8 cellular contexts compared by ENCODE assay signal in the genomic region with DNA sequence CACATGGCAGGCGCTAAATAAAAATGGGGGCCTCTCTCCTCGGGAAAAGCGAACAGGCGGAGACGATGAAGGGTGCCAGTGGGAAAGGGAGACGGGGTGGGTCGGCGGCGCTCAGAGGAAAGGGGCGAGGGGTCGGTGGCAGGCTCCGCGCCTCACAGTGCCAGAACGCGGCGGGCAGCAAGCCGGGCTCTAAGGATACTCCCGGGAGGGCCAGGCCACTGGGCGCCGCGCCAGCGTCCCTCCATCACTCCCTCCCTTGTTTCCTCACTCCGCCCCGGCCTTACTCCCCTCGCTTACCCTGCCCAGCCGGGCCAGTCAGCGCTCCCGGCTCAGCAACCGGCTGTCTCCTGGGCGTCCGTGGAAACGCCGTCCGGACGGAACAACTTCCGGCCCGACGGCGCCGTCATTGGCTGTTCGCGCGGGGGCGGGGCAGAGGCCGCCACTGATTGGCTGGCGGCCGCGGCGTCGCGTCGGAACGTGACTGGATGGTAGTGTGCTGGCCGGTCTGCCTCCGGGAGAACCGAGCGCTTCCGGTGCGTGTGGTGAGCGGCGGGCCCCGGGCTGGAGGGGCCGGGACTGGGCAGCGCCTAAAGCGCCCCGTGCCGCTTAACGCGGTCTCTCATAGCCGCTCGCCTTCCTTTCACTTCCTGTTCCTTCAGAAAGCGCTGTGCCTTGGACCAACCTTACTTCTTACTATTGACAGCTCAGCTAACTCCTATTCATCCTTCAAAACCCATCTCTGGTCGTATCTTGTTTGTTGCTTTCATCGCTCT. TPM values are rescaled to one million over a fixed set of nuclear protein-coding genes. Genes with fewer than 3 reads are reported as not detected.
A peak's percentile ranks its signal among the peaks of the same experiment; 100 is the strongest.
DNase-seq lines count a peak whose midpoint lies in the region; ATAC-seq and TF ChIP-seq lines count a peak whose summit lies in the region.

A gene (plus strand): TSS at position 523 of the 773 bp plus-strand sequence.

- peaks cover 4% of the 10 kb centered on the region for H3K4me1 ChIP-seq in prostate gland (replicated peaks)
- no peaks in the 10 kb centered on the region for H3K4me1 ChIP-seq in urinary bladder (ENCODE audit: insufficient read depth)

- peak; percentile 75 for DNase-seq in NCI-H146 treated with DMSO at 0.1 percent for 48 hours (lab: John Stamatoyannopoulos, UW; ENCODE audit: unreplicated experiment)
- DNase-seq in T-helper 1 cell = peak; percentile 82 to 96 (median 87)
- DNase-seq in amniotic epithelial cell (ENCODE audit: low read depth) = peak; percentile 94
- DNase-seq in left cardiac atrium = peak; percentile 96
- peak; percentile 88 for DNase-seq in prostate gland (ENCODE audit: low spot score)

- WGBS in prostate gland = under 1% methylated on average over 67 of the region's 74 CpGs
- under 1% methylated on average over 74 of the region's 74 CpGs for WGBS in urinary bladder

- no peaks in the 10 kb centered on the region for H3K9me3 ChIP-seq in prostate gland

- H3K27me3 ChIP-seq in prostate gland (replicated peaks; ENCODE audit: insufficient read depth) = no peaks in the 10 kb centered on the region

- H3K36me3 ChIP-seq in prostate gland (no peaks in the 10 kb centered on the region), urinary bladder (ENCODE audit: insufficient read depth) (no peaks in the 10 kb centered on the region)

- peak within 1 kb of the TSS; percentile 74 to 78 for H3K27ac ChIP-seq in prostate gland
- peak within 1 kb of the TSS; percentile 82 for H3K27ac ChIP-seq in urinary bladder (ENCODE audit: low read depth)

- peak within 1 kb of the TSS; percentile 64 to 71 for H3K4me3 ChIP-seq in prostate gland
- peak within 1 kb of the TSS; percentile 66 for H3K4me3 ChIP-seq in urinary bladder (ENCODE audit: low read depth, low read length)

- peak; percentile 82 for TF ChIP-seq POLR2A in GM15510 (IDR thresholded peaks at IDR 0.05; ENCODE audit: borderline replicate concordance, extremely low read depth, insufficient read length)
- peak; percentile 58 for TF ChIP-seq POLR2A in prostate gland (IDR thresholded peaks at IDR 0.05)

- TF ChIP-seq CTCF in prostate gland (IDR thresholded peaks at IDR 0.05) = peak in 3 of 4 experiments; percentile 14 to 39 (median 18)

- peak; percentile 68 for ATAC-seq in HG02884 (IDR thresholded peaks at IDR 0.05; ENCODE audit: unreplicated experiment)
- ATAC-seq in left cardiac atrium = peak; percentile 95 to 97

- intact Hi-C loops in left cardiac atrium (cut with DNase I) = loop anchor here (5.0 to 10.0 kb wide), 2 partner anchors 71 to 74 kb away; a partner anchor contains a TSS
- intact Hi-C loops in prostate gland (cut with DNase I) = loop anchor here (5.0 kb wide), 2 partner anchors 69 to 139 kb away; a partner anchor contains a TSS

RNA-seq across cellular contexts. Expression of the gene that starts here (rescaled TPM):
- 1 to 10 TPM; 5.2 to 5.9 TPM for total RNA-seq in left cardiac atrium
- total RNA-seq in prostate gland = 10 to 100 TPM; 20.2 to 22.2 TPM
- total RNA-seq in urinary bladder = 9.5 TPM
- 9.0 TPM for polyA plus RNA-seq in urinary bladder

Comparison
In these comparisons a context has a peak if more than half of its experiments do, and no peak if none do; other contexts are left out.
1. Peak in every context shown above with its lines: DNase-seq, ATAC-seq, H3K4me3 ChIP-seq and H3K27ac ChIP-seq.